In the genomic region with DNA sequence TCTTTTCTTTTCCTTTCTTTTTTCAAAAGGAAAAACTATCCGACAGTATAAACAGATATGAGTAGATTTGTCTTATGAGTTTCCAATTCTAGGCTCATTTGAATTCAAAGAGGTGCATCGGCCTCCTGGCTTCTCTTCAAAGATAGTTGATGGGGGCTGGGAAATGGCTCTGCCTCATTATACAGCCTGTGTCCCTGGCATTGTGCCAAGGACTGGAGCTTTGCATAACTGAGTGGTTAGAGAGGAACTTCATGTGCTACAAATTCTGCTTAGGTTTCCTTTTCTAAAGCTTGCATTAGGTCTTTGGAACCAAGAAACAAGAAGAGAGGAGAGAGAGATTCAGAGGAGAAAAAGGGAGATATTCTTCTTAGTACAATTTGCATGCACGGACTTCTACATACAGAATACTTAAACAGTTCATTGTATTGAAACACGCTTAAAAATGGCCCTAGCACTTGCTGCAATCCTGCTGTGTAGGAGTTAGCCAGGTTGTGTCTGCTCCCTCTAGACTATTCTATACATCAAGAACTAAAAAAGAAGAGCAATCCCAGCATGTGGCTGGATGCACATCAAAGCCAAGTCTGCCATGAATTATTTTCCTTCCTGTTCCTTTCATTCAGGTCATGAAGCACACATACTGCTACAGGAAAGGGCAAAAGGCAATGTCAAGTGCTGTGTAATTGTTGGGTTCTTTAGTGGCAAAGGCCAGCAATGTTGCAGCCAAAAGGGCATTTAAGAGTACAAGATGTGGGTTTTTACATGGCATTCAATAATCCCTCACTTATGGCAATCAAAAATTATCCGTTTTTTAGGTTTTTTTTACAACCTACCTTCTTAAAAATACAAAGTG, we compare ENCODE assay signal across 8 cellular contexts.
A peak's percentile ranks its signal among the peaks of the same experiment; 100 is the strongest.
DNase-seq lines count a peak whose midpoint lies in the region; ATAC-seq, FAIRE-seq and TF ChIP-seq lines count a peak whose summit lies in the region.

No MANE protein-coding gene starts in this region.

- no peaks in the 10 kb centered on the region for H3K9me3 ChIP-seq in OCI-LY3 (ENCODE audit: insufficient read depth, low read length)
- H3K9me3 ChIP-seq in gastrocnemius medialis = no peaks in the 10 kb centered on the region

- peak overlapping the region; percentile 16; the same call in 1 of the 2 replicates for H3K9ac ChIP-seq in OCI-LY3 (ENCODE audit: low read length)

- H3K4me3 Mint-ChIP-seq in natural killer cell = no peak overlapping the region

- peak overlapping the region; percentile 69 for H3K4me2 ChIP-seq in OCI-LY3 (ENCODE audit: low read length)

- H3K36me3 ChIP-seq in OCI-LY3 (replicated peaks; ENCODE audit: low read depth, low read length) (no peaks in the 10 kb centered on the region), gastrocnemius medialis (no peaks in the 10 kb centered on the region)

- H3K27me3 ChIP-seq in OCI-LY3 (ENCODE audit: low read depth, low read length) = no peaks in the 10 kb centered on the region
- no peaks in the 10 kb centered on the region for H3K27me3 ChIP-seq in gastrocnemius medialis

- H3K9me3 Mint-ChIP-seq in natural killer cell = no peaks in the 10 kb centered on the region

- H3K4me3 ChIP-seq in OCI-LY3 (ENCODE audit: low read length) (peak overlapping the region; percentile 58), gastrocnemius medialis (no peak overlapping the region)

- DNase-seq in DMS79 (lab: John Stamatoyannopoulos, UW) (peak; percentile 12), glomerular visceral epithelial cell (ENCODE audit: extremely low spot score) (peak; percentile 17), gastrocnemius medialis (peak; percentile 52 to 61), RCC 7860 (ENCODE audit: low spot score) (no peak), natural killer cell (no peak)

- FAIRE-seq in RCC 7860 (lab: Jason Lieb, UNC) = no peak

- ATAC-seq in GM21381 (IDR thresholded peaks at IDR 0.05; ENCODE audit: unreplicated experiment) (peak; percentile 84), HG03558 (IDR thresholded peaks at IDR 0.05; ENCODE audit: extremely low read depth, unreplicated experiment) (peak; percentile 75), gastrocnemius medialis (peak; percentile 60 to 74), natural killer cell (no peak)

- H3K36me3 Mint-ChIP-seq in natural killer cell = no peaks in the 10 kb centered on the region

- no peak overlapping the region for H3K27ac Mint-ChIP-seq in natural killer cell

- no peaks in the 10 kb centered on the region for H3K79me2 ChIP-seq in OCI-LY3 (ENCODE audit: low read length)

- H3K27me3 Mint-ChIP-seq in natural killer cell (ENCODE audit: low read depth in 2 of 2) = peaks cover 9 to 28% of the 10 kb centered on the region in 2 donors

- H3K4me1 ChIP-seq in OCI-LY3 (ENCODE audit: low read length) (peaks cover 41% of the 10 kb centered on the region), gastrocnemius medialis (peaks cover 4 to 27% of the 10 kb centered on the region in 2 donors)

- TF ChIP-seq CTCF in OCI-LY3 (IDR thresholded peaks at IDR 0.05; ENCODE audit: low read depth, low read length) (no peak), gastrocnemius medialis (IDR thresholded peaks at IDR 0.05 in 4 of 5, conservative IDR thresholded peaks at IDR 0.05 in 1 of 5) (no peak), natural killer cell (IDR thresholded peaks at IDR 0.05) (no peak)

- H3K27ac ChIP-seq in OCI-LY3 (ENCODE audit: low read length) = peak overlapping the region; percentile 54
- H3K27ac ChIP-seq in gastrocnemius medialis = no peak overlapping the region

- no peaks in the 10 kb centered on the region for H4K20me1 ChIP-seq in OCI-LY3 (ENCODE audit: insufficient read depth, low read length)

- intact Hi-C loops in gastrocnemius medialis (cut with DNase I; ENCODE audit: low total_unique reads) = no loop called here
- intact Hi-C loops in natural killer cell (cut with micrococcal nuclease) = no loop called here

- no peak for TF ChIP-seq POLR2A in gastrocnemius medialis (IDR thresholded peaks at IDR 0.05)

- H3K4me1 Mint-ChIP-seq in natural killer cell = no peaks in the 10 kb centered on the region

- H2AFZ ChIP-seq in OCI-LY3 (ENCODE audit: low read depth, low read length) = peak overlapping the region; percentile 48

- in situ Hi-C loops in gastrocnemius medialis (cut with MboI; ENCODE audit: low sequenced_read_pairs in 4 of 4) = no loop called here

Comparison
In these comparisons a context has a peak if more than half of its experiments do, and no peak if none do; other contexts are left out.
1. DNase-seq: peak in DMS79 (single experiment), glomerular visceral epithelial cell (single experiment) and gastrocnemius medialis (2 of 2); none in RCC 7860 (single experiment) and natural killer cell (single experiment).
2. ATAC-seq: peak in GM21381 (single experiment), HG03558 (single experiment) and gastrocnemius medialis (2 of 2); none in natural killer cell (0 of 3).